In genomic region chr10:45553613-45554012, GRCh38 we compare ENCODE assay signal across 20 cellular contexts.
"Had no signal": no experiment of that assay in that cellular context is flagged by ENCODE, and none has a peak within 500 bp of the region (broad histone marks: within the 10 kb centered on the region; RNA-seq: fewer than 3 reads in every experiment).

No MANE protein-coding gene starts in this region.

- H3K27ac Mint-ChIP-seq: nephron, progenitor cell of endocrine pancreas had no signal

- H3K9me3 Mint-ChIP-seq: immature natural killer cell, nephron had no signal

- ATAC-seq: left cardiac atrium, lower lobe of right lung, pancreas, right cardiac atrium had no signal

- H3K4me1 Mint-ChIP-seq: nephron had no signal

- H3K4me3 Mint-ChIP-seq: immature natural killer cell, naive B cell, nephron had no signal

- H3K27me3 Mint-ChIP-seq: naive B cell, progenitor cell of endocrine pancreas had no signal

- DNase-seq: colonic mucosa; effector CD4-positive, alpha-beta T cell; esophagus squamous epithelium; foreskin fibroblast; immature natural killer cell; kidney; left cardiac atrium; left ventricle myocardium inferior; lower lobe of right lung; mesendoderm; naive B cell; occipital lobe; pancreas; right cardiac atrium; small intestine; stimulated activated CD4-positive, alpha-beta T cell treated with anti-CD3 and anti-CD28 coated beads, Interleukin-12 subunit alpha, Interleukin-12 subunit beta, amount 100 ng/mL, for 4 hours; stimulated activated naive CD4-positive, alpha-beta T cell treated with Interleukin-2 at 50 U/mL for 16 hours; trophoblast cell had no signal
